Comparison of ENCODE assay signal across 10 cellular contexts in the genomic region with DNA sequence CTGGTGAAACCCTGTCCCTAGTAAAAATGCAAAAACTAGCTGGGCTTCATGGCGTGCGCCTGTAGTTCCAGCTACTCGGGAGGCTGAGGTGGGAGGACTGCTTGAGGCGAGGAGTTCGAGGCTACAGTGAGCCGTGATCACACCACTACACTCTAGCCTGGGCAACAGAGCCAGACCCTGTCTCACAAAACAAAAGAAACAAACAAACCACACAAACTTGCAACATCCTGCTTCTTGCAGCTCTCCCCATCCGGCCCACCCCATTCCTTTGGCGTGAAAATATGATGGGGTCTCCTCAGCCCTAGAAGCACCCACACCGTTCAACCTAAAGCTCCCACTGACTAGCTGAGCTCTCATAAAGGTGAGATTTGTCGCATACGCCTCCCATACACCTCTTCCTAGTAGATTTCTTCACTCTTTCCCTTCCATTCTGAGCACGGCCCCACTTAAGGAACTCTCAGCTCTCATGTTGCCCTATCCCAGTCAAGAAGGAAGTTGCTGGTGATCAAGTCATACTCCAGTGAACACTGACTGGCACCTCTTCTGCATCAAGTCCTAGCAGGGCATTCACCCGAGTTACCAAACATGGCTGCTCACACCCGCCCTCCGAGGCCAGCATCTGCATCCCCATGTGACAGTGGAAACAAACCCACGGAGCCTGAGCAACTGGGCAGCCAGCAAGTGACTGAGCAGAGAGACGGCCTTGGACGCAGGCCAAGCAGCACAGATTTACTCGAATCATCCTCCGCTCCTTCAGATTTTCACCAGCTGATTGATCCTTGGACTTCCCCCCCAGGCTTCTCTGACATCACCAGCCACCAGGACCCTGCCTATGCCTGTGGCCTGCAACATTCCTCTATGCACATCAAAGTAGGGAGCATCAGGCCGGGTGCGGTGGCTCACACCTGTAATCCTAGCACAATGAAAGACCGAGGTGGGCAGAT. TPM values are rescaled to one million over a fixed set of nuclear protein-coding genes. Genes with fewer than 3 reads are reported as not detected.
DNase-seq lines count a peak whose midpoint lies in the region; ATAC-seq and TF ChIP-seq lines count a peak whose summit lies in the region.
"Had no signal": no experiment of that assay in that cellular context is flagged by ENCODE, and none has a peak within 500 bp of the region (broad histone marks: within the 10 kb centered on the region; RNA-seq: fewer than 3 reads in every experiment).

No MANE protein-coding gene starts in this region.

- no peaks in the 10 kb centered on the region for H3K9me3 ChIP-seq in colonic mucosa
- H3K9me3 ChIP-seq: MG63 had no signal

- DNase-seq in activated CD4-positive, CD25-positive, alpha-beta regulatory T cell treated with anti-CD3 and anti-CD28 coated beads, Interleukin-2, amount 50 U/mL, for 72 hours: peak; percentile 51
- DNase-seq in NB4 (ENCODE audit: low read depth): peak; percentile 16
- no peak for DNase-seq in colonic mucosa
- no peak for DNase-seq in SW480 (ENCODE audit: low spot score)
- no peak for DNase-seq in GM13976 (ENCODE audit: low spot score)
- DNase-seq: MG63 had no signal

- intact Hi-C loops in colonic mucosa (cut with DNase I): no loop called here

- no peak overlapping the region for H3K9ac ChIP-seq in colonic mucosa (ENCODE audit: low read depth in 2 of 2, low read length in 2 of 2)

- TF ChIP-seq POLR2A in NB4 (IDR thresholded peaks at IDR 0.05; ENCODE audit: extremely low read depth, insufficient read length): no peak

- no peak for ATAC-seq in activated CD4-positive, CD25-positive, alpha-beta regulatory T cell treated with anti-CD3 and anti-CD28 coated beads, Interleukin-2, amount 50 U/mL, for 24 hours
- ATAC-seq in SK-N-SH treated with all-trans-retinoic acid at 6 μM for 48 hours: no peak

- peaks cover 3% of the 10 kb centered on the region for H3K4me1 ChIP-seq in colonic mucosa

- in situ Hi-C loops in GM13976 (cut with MboI; ENCODE audit: low sequenced_read_pairs, unreplicated experiment): loop anchor here (10.0 kb wide), 1 partner anchor 119 kb away; no protein-coding TSS in a partner anchor

- H3K36me3 ChIP-seq in colonic mucosa: no peaks in the 10 kb centered on the region
- H3K36me3 ChIP-seq: MG63 had no signal

- H3K27me3 ChIP-seq in colonic mucosa: no peaks in the 10 kb centered on the region
- H3K27me3 ChIP-seq: MG63 had no signal

- H3K27ac ChIP-seq in colonic mucosa (peak overlapping the region; percentile 38), skin epidermis (peak overlapping the region in 12 of 21 experiments; percentile 5 to 87 (median 50))

- no peak for TF ChIP-seq CTCF in NB4 (IDR thresholded peaks at IDR 0.05; ENCODE audit: low read depth, low read length)
- TF ChIP-seq CTCF in colonic mucosa (IDR thresholded peaks at IDR 0.05): no peak
- TF ChIP-seq CTCF in GM13976 (IDR thresholded peaks at IDR 0.05; ENCODE audit: borderline replicate concordance, control extremely low read depth, extremely low read depth, insufficient read depth, missing control alignments): no peak

- H3K4me3 ChIP-seq in NB4 (ENCODE audit: low read depth, low read length) (no peak overlapping the region), colonic mucosa (no peak overlapping the region), skin epidermis (no peak overlapping the region)
- H3K4me3 ChIP-seq: MG63 had no signal

TF ChIP-seq in SK-N-SH treated with all-trans-retinoic acid at 6 μM for 48 hours, 23 proteins besides CTCF, POLR2A, EP300 and RAD21:
- TF ChIP-seq, protein P1, sequence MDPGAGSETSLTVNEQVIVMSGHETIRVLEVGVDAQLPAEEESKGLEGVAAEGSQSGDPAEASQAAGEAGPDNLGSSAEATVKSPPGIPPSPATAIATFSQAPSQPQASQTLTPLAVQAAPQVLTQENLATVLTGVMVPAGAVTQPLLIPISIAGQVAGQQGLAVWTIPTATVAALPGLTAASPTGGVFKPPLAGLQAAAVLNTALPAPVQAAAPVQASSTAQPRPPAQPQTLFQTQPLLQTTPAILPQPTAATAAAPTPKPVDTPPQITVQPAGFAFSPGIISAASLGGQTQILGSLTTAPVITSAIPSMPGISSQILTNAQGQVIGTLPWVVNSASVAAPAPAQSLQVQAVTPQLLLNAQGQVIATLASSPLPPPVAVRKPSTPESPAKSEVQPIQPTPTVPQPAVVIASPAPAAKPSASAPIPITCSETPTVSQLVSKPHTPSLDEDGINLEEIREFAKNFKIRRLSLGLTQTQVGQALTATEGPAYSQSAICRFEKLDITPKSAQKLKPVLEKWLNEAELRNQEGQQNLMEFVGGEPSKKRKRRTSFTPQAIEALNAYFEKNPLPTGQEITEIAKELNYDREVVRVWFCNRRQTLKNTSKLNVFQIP (CRISPR knock-in tag; IDR thresholded peaks at IDR 0.05; ENCODE audit: borderline replicate concordance, low read depth): no peak
- TF ChIP-seq, protein P2, sequence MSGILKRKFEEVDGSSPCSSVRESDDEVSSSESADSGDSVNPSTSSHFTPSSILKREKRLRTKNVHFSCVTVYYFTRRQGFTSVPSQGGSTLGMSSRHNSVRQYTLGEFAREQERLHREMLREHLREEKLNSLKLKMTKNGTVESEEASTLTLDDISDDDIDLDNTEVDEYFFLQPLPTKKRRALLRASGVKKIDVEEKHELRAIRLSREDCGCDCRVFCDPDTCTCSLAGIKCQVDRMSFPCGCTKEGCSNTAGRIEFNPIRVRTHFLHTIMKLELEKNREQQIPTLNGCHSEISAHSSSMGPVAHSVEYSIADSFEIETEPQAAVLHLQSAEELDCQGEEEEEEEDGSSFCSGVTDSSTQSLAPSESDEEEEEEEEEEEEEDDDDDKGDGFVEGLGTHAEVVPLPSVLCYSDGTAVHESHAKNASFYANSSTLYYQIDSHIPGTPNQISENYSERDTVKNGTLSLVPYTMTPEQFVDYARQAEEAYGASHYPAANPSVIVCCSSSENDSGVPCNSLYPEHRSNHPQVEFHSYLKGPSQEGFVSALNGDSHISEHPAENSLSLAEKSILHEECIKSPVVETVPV (CRISPR knock-in tag; IDR thresholded peaks at IDR 0.05): no peak
- TF ChIP-seq ZNF8 (CRISPR knock-in tag; IDR thresholded peaks at IDR 0.05): no peak
- TF ChIP-seq RARB (CRISPR knock-in tag; IDR thresholded peaks at IDR 0.05): no peak

RNA-seq across cellular contexts. Expression of a gene that starts 18.9 kb away (rescaled TPM):
- 1 to 10 TPM; 1.9 to 2.4 TPM for total RNA-seq in colonic mucosa
- total RNA-seq: SK-MEL-5 had no signal

RNA-seq across cellular contexts. Expression of a gene that starts 26.0 kb away (rescaled TPM):
- 10 to 100 TPM; 44.9 to 57.8 TPM for total RNA-seq in colonic mucosa

RNA-seq across cellular contexts. Expression of a gene that starts 41.9 kb away (rescaled TPM):
- total RNA-seq in colonic mucosa: 100 to 1,000 TPM in 1 of 2 donors, 10 to 100 TPM in 1; 84.8 to 129 TPM

RNA-seq across cellular contexts. Expression of a gene that starts 44.6 kb away (rescaled TPM):
- 1 to 10 TPM; 3.9 to 4.1 TPM for total RNA-seq in colonic mucosa

RNA-seq across cellular contexts. Expression of a gene that starts 50.5 kb away (rescaled TPM):
- total RNA-seq in colonic mucosa: 100 to 1,000 TPM; 158 to 188 TPM
- total RNA-seq: SK-MEL-5 had no signal

Comparison
In these comparisons a context has a peak if more than half of its experiments do, and no peak if none do; other contexts are left out.
1. DNase-seq: peak in activated CD4-positive, CD25-positive, alpha-beta regulatory T cell treated with anti-CD3 and anti-CD28 coated beads, Interleukin-2, amount 50 U/mL, for 72 hours (single experiment) and NB4 (single experiment); none in colonic mucosa (single experiment), SW480 (single experiment) and GM13976 (single experiment).